1 cellular context compared by ENCODE assay signal in genomic region chr12:54281694-54282093, GRCh38.
TF ChIP-seq lines count a peak whose summit lies in the region.

No MANE protein-coding gene starts in this region.

TF ChIP-seq in HepG2, 621 proteins besides CTCF, POLR2A, EP300 and RAD21:
- TF ChIP-seq ZNF749 (CRISPR knock-in tag; IDR thresholded peaks at IDR 0.05; ENCODE audit: borderline replicate concordance): 0 out of 2 replicates have a peak, but pooled peaks have one; percentile 10
